ENCODE assay signal across 8 cellular contexts in the genomic region with DNA sequence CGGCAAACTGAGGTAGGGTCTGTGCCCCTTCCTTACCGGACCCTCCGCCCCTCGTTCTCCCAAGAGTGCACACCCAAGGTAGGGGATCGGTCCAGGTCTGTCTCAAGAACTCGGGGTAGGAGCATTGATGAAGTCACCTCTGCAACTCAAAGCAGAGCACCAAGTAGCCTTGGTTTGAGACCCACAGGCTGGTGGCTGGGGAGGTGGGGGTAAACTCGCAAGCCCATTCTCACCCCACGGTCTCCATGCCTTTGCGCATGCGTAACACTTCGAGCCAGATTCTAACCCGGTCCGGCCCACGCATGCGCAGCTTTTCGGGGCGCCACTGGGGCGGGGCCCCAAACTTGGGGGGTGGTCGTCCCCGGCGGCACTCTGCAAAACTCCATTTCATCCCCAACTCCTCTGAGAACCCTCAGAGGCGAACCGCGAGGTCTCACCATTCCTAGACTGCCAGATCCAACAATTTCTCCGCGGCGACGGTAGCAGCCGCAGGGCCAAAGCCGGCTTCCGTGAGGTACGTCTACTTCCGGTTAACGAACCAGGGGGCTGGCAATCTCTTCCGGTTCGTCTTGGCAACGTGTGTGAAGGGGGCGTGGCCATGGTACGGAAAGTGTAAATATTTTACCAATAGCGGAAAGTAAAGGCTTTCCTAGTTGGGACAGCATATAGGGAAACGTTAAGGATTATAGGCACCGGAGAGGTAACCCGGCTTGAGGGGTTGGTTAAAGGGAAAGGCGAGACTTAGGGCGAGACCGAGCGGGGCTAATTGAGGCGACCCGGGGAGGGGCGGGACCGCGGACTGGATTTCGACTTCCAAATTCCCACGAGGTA. TPM values are rescaled to one million over a fixed set of nuclear protein-coding genes. Genes with fewer than 3 reads are reported as not detected.
A peak's percentile ranks its signal among the peaks of the same experiment; 100 is the strongest.
DNase-seq lines count a peak whose midpoint lies in the region; ATAC-seq and TF ChIP-seq lines count a peak whose summit lies in the region.

A gene with protein sequence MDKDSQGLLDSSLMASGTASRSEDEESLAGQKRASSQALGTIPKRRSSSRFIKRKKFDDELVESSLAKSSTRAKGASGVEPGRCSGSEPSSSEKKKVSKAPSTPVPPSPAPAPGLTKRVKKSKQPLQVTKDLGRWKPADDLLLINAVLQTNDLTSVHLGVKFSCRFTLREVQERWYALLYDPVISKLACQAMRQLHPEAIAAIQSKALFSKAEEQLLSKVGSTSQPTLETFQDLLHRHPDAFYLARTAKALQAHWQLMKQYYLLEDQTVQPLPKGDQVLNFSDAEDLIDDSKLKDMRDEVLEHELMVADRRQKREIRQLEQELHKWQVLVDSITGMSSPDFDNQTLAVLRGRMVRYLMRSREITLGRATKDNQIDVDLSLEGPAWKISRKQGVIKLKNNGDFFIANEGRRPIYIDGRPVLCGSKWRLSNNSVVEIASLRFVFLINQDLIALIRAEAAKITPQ (minus strand): TSS at position 532 of the 831 bp plus-strand sequence. CDS start 1,411 bp downstream, outside the sequence.

- peak within 1 kb of the TSS; percentile 97 for H3K4me3 Mint-ChIP-seq in activated T-cell treated with anti-CD3 and anti-CD28 coated beads, Interleukin-2, amount 50 U/mL, for 24 hours

- peaks cover 9% of the 10 kb centered on the region; the same call in 1 of the 2 replicates for H3F3A ChIP-seq in PC-9 (ENCODE audit: insufficient read depth, low read depth)

- peaks cover 10% of the 10 kb centered on the region; the same call in 1 of the 2 replicates for H3K36me3 ChIP-seq in PC-9 (ENCODE audit: low read depth)
- peaks cover 14 to 17% of the 10 kb centered on the region in 2 donors for H3K36me3 ChIP-seq in esophagus (ENCODE audit: control insufficient read depth in 2 of 2, insufficient read depth in 2 of 2, low read length in 1 of 2)
- peaks cover 26% of the 10 kb centered on the region for H3K36me3 ChIP-seq in muscle layer of colon (ENCODE audit: insufficient read depth, low read length)

- intact Hi-C loops in PC-9 (cut with micrococcal nuclease; ENCODE audit: unreplicated experiment): loop anchor here (5.0 kb wide), 1 partner anchor 201 kb away; the partner anchor contains the start of gene SPATS2

- H3K4me3 ChIP-seq in Jurkat, Clone E6-1 (ENCODE audit: low read length): peak within 1 kb of the TSS; percentile 62
- H3K4me3 ChIP-seq in PC-9 (peak within 1 kb of the TSS; percentile 89), esophagus (ENCODE audit: low read depth in 1 of 2, low read length in 2 of 2) (peak within 1 kb of the TSS; percentile 80 to 93), muscle layer of colon (ENCODE audit: low read depth in 1 of 2, low read length in 2 of 2) (peak within 1 kb of the TSS; percentile 75 to 100)

- TSS peak; percentile 81 for BruUV-seq in PC-9 (replicated peaks; lab: Mats Ljungman, UMichigan)

- H4K20me1 ChIP-seq in PC-9 (ENCODE audit: insufficient read depth): no peaks in the 10 kb centered on the region; the same call in 1 of the 2 replicates

- CTCF ChIA-PET in PC-9 (lab: Charles Lee): interaction anchor here (0.7 kb wide), 1 partner anchor 13 kb away, joined by 3 read pairs; no protein-coding TSS in a partner anchor

- peak within 1 kb of the TSS; percentile 97 for H2AFZ ChIP-seq in PC-9

- no peaks in the 10 kb centered on the region for H3K9me2 ChIP-seq in PC-9 (ENCODE audit: insufficient read depth)

- peaks cover 54% of the 10 kb centered on the region for H3K4me1 Mint-ChIP-seq in activated T-cell treated with anti-CD3 and anti-CD28 coated beads, Interleukin-2, amount 50 U/mL, for 24 hours (ENCODE audit: low read depth)

- peaks cover 13% of the 10 kb centered on the region; the same call in 1 of the 2 replicates for H3K4me1 ChIP-seq in PC-9 (replicated peaks; ENCODE audit: insufficient read depth)
- H3K4me1 ChIP-seq in esophagus (ENCODE audit: control insufficient read depth in 2 of 2, insufficient read depth in 2 of 2, low read length in 1 of 2): peaks cover 2 to 8% of the 10 kb centered on the region in 2 donors
- H3K4me1 ChIP-seq in muscle layer of colon (ENCODE audit: insufficient read depth, low read length): peaks cover 13% of the 10 kb centered on the region

- no peaks in the 10 kb centered on the region for H3K9me3 Mint-ChIP-seq in activated T-cell treated with anti-CD3 and anti-CD28 coated beads, Interleukin-2, amount 50 U/mL, for 24 hours

- H3K27ac ChIP-seq in PC-9 (peak within 1 kb of the TSS; percentile 57), esophagus (ENCODE audit: low read depth in 2 of 2, low read length in 1 of 2) (peak within 1 kb of the TSS; percentile 91 to 95), muscle layer of colon (ENCODE audit: low read depth, low read length) (peak within 1 kb of the TSS; percentile 90)

- H3K9me3 ChIP-seq in PC-9 (ENCODE audit: insufficient read depth, low read depth): no peaks in the 10 kb centered on the region
- no peaks in the 10 kb centered on the region for H3K9me3 ChIP-seq in esophagus (ENCODE audit: control insufficient read depth in 2 of 2, insufficient read depth in 1 of 2, low read depth in 1 of 2, low read length in 1 of 2)
- no peaks in the 10 kb centered on the region for H3K9me3 ChIP-seq in muscle layer of colon (ENCODE audit: low read length)

- H3K9ac ChIP-seq in muscle layer of colon (ENCODE audit: low read length): peak within 1 kb of the TSS; percentile 96

- H3K27me3 Mint-ChIP-seq in activated T-cell treated with anti-CD3 and anti-CD28 coated beads, Interleukin-2, amount 50 U/mL, for 24 hours: no peaks in the 10 kb centered on the region

- H3K27me3 ChIP-seq in PC-9 (ENCODE audit: insufficient read depth, low read depth) (no peaks in the 10 kb centered on the region), esophagus (ENCODE audit: control insufficient read depth in 1 of 2, insufficient read depth in 2 of 2, low read length in 2 of 2) (no peaks in the 10 kb centered on the region), muscle layer of colon (ENCODE audit: control insufficient read depth in 1 of 2, insufficient read depth in 2 of 2, low read length in 2 of 2) (no peaks in the 10 kb centered on the region)

- ATAC-seq in GM21529 (IDR thresholded peaks at IDR 0.05; ENCODE audit: unreplicated experiment): peak; percentile 84

- H3K27ac Mint-ChIP-seq in activated T-cell treated with anti-CD3 and anti-CD28 coated beads, Interleukin-2, amount 50 U/mL, for 24 hours: peak within 1 kb of the TSS; percentile 99

- H3K79me2 ChIP-seq in PC-9 (ENCODE audit: low read depth): peaks cover 52% of the 10 kb centered on the region

- DNase-seq in DMS 273 treated with DMSO at 0.1 percent for 48 hours (lab: John Stamatoyannopoulos, UW) (peak; percentile 43), PC-9 (peak; percentile 83 to 86)
- peak; percentile 93 for DNase-seq in Jurkat, Clone E6-1 (ENCODE audit: low read depth, low spot score)
- peak; percentile 93 for DNase-seq in activated T-cell treated with anti-CD3 and anti-CD28 coated beads, Interleukin-2, amount 50 U/mL, for 24 hours
- peak; percentile 77 for DNase-seq in stimulated activated CD8-positive, alpha-beta memory T cell treated with anti-CD3 and anti-CD28 coated beads, Interleukin-7, amount 100 ng/mL, for 24 hours (ENCODE audit: low read depth)

- WGBS in esophagus, 2 donors: 0% methylated on average over 54 of the region's 54 CpGs

- POLR2A ChIA-PET in PC-9 (lab: Charles Lee; ENCODE audit: unreplicated experiment): interaction anchor here (1.4 kb wide), 1 partner anchor 200 kb away, joined by 4 read pairs; the partner anchor contains the start of gene SPATS2

- TF ChIP-seq CTCF in PC-9 (conservative IDR thresholded peaks at IDR 0.05): no peak

- peaks cover 61% of the 10 kb centered on the region for H3K36me3 Mint-ChIP-seq in activated T-cell treated with anti-CD3 and anti-CD28 coated beads, Interleukin-2, amount 50 U/mL, for 24 hours (ENCODE audit: low read depth)

- peak within 1 kb of the TSS; percentile 88 for H3K4me2 ChIP-seq in PC-9

RNA-seq across cellular contexts. Expression of the gene that starts here (rescaled TPM):
- 115 TPM for polyA plus RNA-seq in Jurkat, Clone E6-1 (2012; ENCODE audit: insufficient read depth, insufficient read length)
- 66.9 and 71.5 TPM in 2 replicates for total RNA-seq in PC-9 (2021)
- polyA plus RNA-seq in esophagus: 10 to 100 TPM; 40.0 to 45.0 TPM

Comparison
In these comparisons a context has a peak if more than half of its experiments do, and no peak if none do; other contexts are left out.
1. Peak in every context shown above with its lines: DNase-seq, ATAC-seq, H3K4me3 ChIP-seq and H3K27ac ChIP-seq.
2. DNase-seq: peak in every context shown above with its lines; median percentile 93 in Jurkat, Clone E6-1; 93 in activated T-cell treated with anti-CD3 and anti-CD28 coated beads, Interleukin-2, amount 50 U/mL, for 24 hours; 84 in PC-9; 77 in stimulated activated CD8-positive, alpha-beta memory T cell treated with anti-CD3 and anti-CD28 coated beads, Interleukin-7, amount 100 ng/mL, for 24 hours; 43 in DMS 273 treated with DMSO at 0.1 percent for 48 hours.